In genomic region chr5:846602-847091, GRCh38 we compare ENCODE assay signal across 8 cellular contexts. TPM values are rescaled to one million over a fixed set of nuclear protein-coding genes. Genes with fewer than 3 reads are reported as not detected.
DNase-seq lines count a peak whose midpoint lies in the region; ATAC-seq and TF ChIP-seq lines count a peak whose summit lies in the region.
"Not testable (repeated sequence)": the region's sequence is repeated elsewhere in the genome, so short reads cannot be mapped to it uniquely, and the experiment has no call there.

No MANE protein-coding gene starts in this region.

- TF ChIP-seq CTCF in GM10248 (IDR thresholded peaks at IDR 0.05; ENCODE audit: control extremely low read depth, extremely low read depth, low read depth, missing control alignments); GM23338 (conservative IDR thresholded peaks at IDR 0.05; ENCODE audit: low read depth in 2 of 2); psoas muscle (IDR thresholded peaks at IDR 0.05); tibial artery (IDR thresholded peaks at IDR 0.05): not testable (repeated sequence)

- H3K36me3 ChIP-seq in GM23338 (ENCODE audit: insufficient read depth); effector memory CD4-positive, alpha-beta T cell (ENCODE audit: control insufficient read depth, insufficient read depth, low read length); psoas muscle (ENCODE audit: insufficient read depth in 1 of 2, low read depth in 1 of 2); tibial artery: not testable (repeated sequence)

- H3K4me3 ChIP-seq in GM23338; effector memory CD4-positive, alpha-beta T cell (ENCODE audit: insufficient read depth, low read depth, low read length, poor library complexity, severe bottlenecking); psoas muscle; tibial artery: not testable (repeated sequence)

- not testable (repeated sequence) for H3K4me2 ChIP-seq in GM23338

- H3K9me3 Mint-ChIP-seq in GM23338; activated CD4-positive, alpha-beta T cell treated with anti-CD3 and anti-CD28 coated beads for 36 hours (ENCODE audit: low read depth); activated T-helper 1 cell treated with anti-CD3 and anti-CD28 coated beads, Interleukin-12 subunit alpha, Interleukin-12 subunit beta, Interleukin-2, Interleukin-4 antibody, amounts not matched to agents 30 ng/mL and 10 ng/mL and 1 ng/mL, durations not matched to agents 14 hours and 24 hours and 36 hours: not testable (repeated sequence)

- DNase-seq in GM10248 (ENCODE audit: extremely low spot score) (peak; percentile 56), left colon (peak; percentile 2 to 29), psoas muscle (peak; percentile 10 to 35), tibial artery (peak; percentile 5 to 44)
- not testable (repeated sequence) for DNase-seq in GM23338 (ENCODE audit: low spot score)
- peak; percentile 81 for DNase-seq in activated CD4-positive, alpha-beta T cell treated with anti-CD3 and anti-CD28 coated beads for 36 hours
- DNase-seq in activated T-helper 1 cell treated with anti-CD3 and anti-CD28 coated beads, Interleukin-12 subunit alpha, Interleukin-12 subunit beta, Interleukin-2, Interleukin-4 antibody, amounts not matched to agents 30 ng/mL and 10 ng/mL and 1 ng/mL, durations not matched to agents 14 hours and 24 hours and 36 hours (ENCODE audit: low spot score), result peak; percentile 13
- DNase-seq in effector memory CD4-positive, alpha-beta T cell, result peak in 2 of 3 donors; percentile 23 to 27

- not testable (repeated sequence) for H4K20me1 ChIP-seq in GM23338 (replicated peaks; ENCODE audit: insufficient read depth)

- WGBS in psoas muscle, 3 donors, result 85 to 90% (median 87%) methylated on average over 18 of the region's 18 CpGs

- intact Hi-C loops in activated CD4-positive, alpha-beta T cell treated with anti-CD3 and anti-CD28 coated beads for 36 hours (cut with DNase I, micrococcal nuclease), result loop anchor here (2.0 to 5.0 kb wide), 2 partner anchors 89 to 92 kb away; no protein-coding TSS in a partner anchor
- intact Hi-C loops in activated T-helper 1 cell treated with anti-CD3 and anti-CD28 coated beads, Interleukin-12 subunit alpha, Interleukin-12 subunit beta, Interleukin-2, Interleukin-4 antibody, amounts not matched to agents 30 ng/mL and 10 ng/mL and 1 ng/mL, durations not matched to agents 14 hours and 24 hours and 36 hours (cut with micrococcal nuclease), result loop anchor here (5.0 kb wide), 1 partner anchor 89 kb away; no protein-coding TSS in a partner anchor
- intact Hi-C loops in left colon (cut with DNase I, micrococcal nuclease); tibial artery (cut with DNase I; ENCODE audit: low total_unique reads): not testable (repeated sequence)
- intact Hi-C loops in psoas muscle (cut with DNase I), result loop anchor here (2.0 to 10.0 kb wide), 2 partner anchors 82 to 88 kb away; no protein-coding TSS in a partner anchor

- H3K27me3 Mint-ChIP-seq in GM23338 (ENCODE audit: insufficient read depth, low read depth, poor library complexity); activated CD4-positive, alpha-beta T cell treated with anti-CD3 and anti-CD28 coated beads for 36 hours; activated T-helper 1 cell treated with anti-CD3 and anti-CD28 coated beads, Interleukin-12 subunit alpha, Interleukin-12 subunit beta, Interleukin-2, Interleukin-4 antibody, amounts not matched to agents 30 ng/mL and 10 ng/mL and 1 ng/mL, durations not matched to agents 14 hours and 24 hours and 36 hours (ENCODE audit: insufficient read depth): not testable (repeated sequence)

- H3K4me3 Mint-ChIP-seq in GM23338; activated CD4-positive, alpha-beta T cell treated with anti-CD3 and anti-CD28 coated beads for 36 hours; activated T-helper 1 cell treated with anti-CD3 and anti-CD28 coated beads, Interleukin-12 subunit alpha, Interleukin-12 subunit beta, Interleukin-2, Interleukin-4 antibody, amounts not matched to agents 30 ng/mL and 10 ng/mL and 1 ng/mL, durations not matched to agents 14 hours and 24 hours and 36 hours: not testable (repeated sequence)

- H3F3A ChIP-seq in GM23338 (replicated peaks; ENCODE audit: low read depth), result not testable (repeated sequence)

- H3K79me2 ChIP-seq in GM23338 (replicated peaks; ENCODE audit: insufficient read depth), result not testable (repeated sequence)

- H3K9me3 ChIP-seq in effector memory CD4-positive, alpha-beta T cell (ENCODE audit: control insufficient read depth, low read length); psoas muscle; tibial artery: not testable (repeated sequence)

- H3K9me2 ChIP-seq in GM23338 (ENCODE audit: insufficient read depth), result not testable (repeated sequence)

- H3K4me1 Mint-ChIP-seq in GM23338; activated CD4-positive, alpha-beta T cell treated with anti-CD3 and anti-CD28 coated beads for 36 hours; activated T-helper 1 cell treated with anti-CD3 and anti-CD28 coated beads, Interleukin-12 subunit alpha, Interleukin-12 subunit beta, Interleukin-2, Interleukin-4 antibody, amounts not matched to agents 30 ng/mL and 10 ng/mL and 1 ng/mL, durations not matched to agents 14 hours and 24 hours and 36 hours (ENCODE audit: low read depth): not testable (repeated sequence)

- H3K27me3 ChIP-seq in GM23338 (ENCODE audit: insufficient read depth); effector memory CD4-positive, alpha-beta T cell (replicated peaks; ENCODE audit: control insufficient read depth, insufficient read depth, low read length, poor library complexity, severe bottlenecking): not testable (repeated sequence)
- peaks cover 0 to 24% (median 7%) of the 10 kb centered on the region in 3 donors for H3K27me3 ChIP-seq in psoas muscle (ENCODE audit: insufficient read depth in 3 of 3, low read length in 2 of 3)
- H3K27me3 ChIP-seq in tibial artery, result peaks cover 0 to 18% of the 10 kb centered on the region in 2 donors

- POLR2A ChIA-PET in GM10248 (lab: Yijun Ruan, JAX); activated CD4-positive, alpha-beta T cell treated with anti-CD3 and anti-CD28 coated beads for 36 hours (lab: Charles Lee): not testable (repeated sequence)

- H3K27ac Mint-ChIP-seq in GM23338, result peak overlapping the region; percentile 1; the same call in 1 of the 2 replicates
- not testable (repeated sequence) for H3K27ac Mint-ChIP-seq in activated CD4-positive, alpha-beta T cell treated with anti-CD3 and anti-CD28 coated beads for 36 hours; activated T-helper 1 cell treated with anti-CD3 and anti-CD28 coated beads, Interleukin-12 subunit alpha, Interleukin-12 subunit beta, Interleukin-2, Interleukin-4 antibody, amounts not matched to agents 30 ng/mL and 10 ng/mL and 1 ng/mL, durations not matched to agents 14 hours and 24 hours and 36 hours

- CTCF ChIA-PET in GM10248 (lab: Yijun Ruan, JAX); activated CD4-positive, alpha-beta T cell treated with anti-CD3 and anti-CD28 coated beads for 36 hours (lab: Charles Lee): not testable (repeated sequence)

- not testable (repeated sequence) for H2AFZ ChIP-seq in GM23338

- ATAC-seq in GM23338, left colon, psoas muscle: not testable (repeated sequence)
- peak; percentile 72 for ATAC-seq in activated CD4-positive, alpha-beta T cell treated with anti-CD3 and anti-CD28 coated beads for 36 hours

- peaks cover 13% of the 10 kb centered on the region for H3K36me3 Mint-ChIP-seq in GM23338 (ENCODE audit: low read depth)
- not testable (repeated sequence) for H3K36me3 Mint-ChIP-seq in activated CD4-positive, alpha-beta T cell treated with anti-CD3 and anti-CD28 coated beads for 36 hours (ENCODE audit: low read depth); activated T-helper 1 cell treated with anti-CD3 and anti-CD28 coated beads, Interleukin-12 subunit alpha, Interleukin-12 subunit beta, Interleukin-2, Interleukin-4 antibody, amounts not matched to agents 30 ng/mL and 10 ng/mL and 1 ng/mL, durations not matched to agents 14 hours and 24 hours and 36 hours (ENCODE audit: low read depth)

- not testable (repeated sequence) for H3K4me1 ChIP-seq in GM23338 (ENCODE audit: insufficient read depth); effector memory CD4-positive, alpha-beta T cell (ENCODE audit: control insufficient read depth, insufficient read depth, low read length, poor library complexity, severe bottlenecking); psoas muscle; tibial artery

- H3K27ac ChIP-seq in GM23338 (ENCODE audit: low read depth); effector memory CD4-positive, alpha-beta T cell (ENCODE audit: insufficient read depth, low read length, poor library complexity, severe bottlenecking); psoas muscle; tibial artery: not testable (repeated sequence)

RNA-seq across cellular contexts. Expression of gene ZDHHC11, which starts 4.1 kb away (rescaled TPM):
- 21.8 and 29.1 TPM in 2 replicates for total RNA-seq in GM23338 (2014; rRNA removed; shearing (Covaris generic))
- polyA plus RNA-seq in GM23338 (2016; fragmentation: Nextera tagmentation; extraction: Ambion mirVana) (5.1 and 8.0 TPM in 2 replicates), psoas muscle (1 to 10 TPM in 1 of 3 donors, under 1 TPM in 2; 0.44 to 6.7 (median 0.51) TPM)
- 1 to 10 TPM; 6.4 to 8.5 TPM for total RNA-seq in activated CD4-positive, alpha-beta T cell treated with anti-CD3 and anti-CD28 coated beads for 36 hours
- total RNA-seq in activated T-helper 1 cell treated with anti-CD3 and anti-CD28 coated beads, Interleukin-12 subunit alpha, Interleukin-12 subunit beta, Interleukin-2, Interleukin-4 antibody, amounts not matched to agents 30 ng/mL and 10 ng/mL and 1 ng/mL, durations not matched to agents 14 hours and 24 hours and 36 hours, result 14.4 and 17.2 TPM in 2 replicates
- total RNA-seq in left colon (10 to 100 TPM in 1 of 2 donors, 1 to 10 TPM in 1; 2.7 to 27.8 TPM), psoas muscle (1 to 10 TPM; 1.6 to 9.4 (median 2.8) TPM)

RNA-seq across cellular contexts. Expression of gene BRD9, which starts 46.0 kb away (rescaled TPM):
- 41.6 and 54.7 TPM in 2 replicates for total RNA-seq in GM23338 (2014; rRNA removed; shearing (Covaris generic))
- polyA plus RNA-seq in GM23338 (2016; fragmentation: Nextera tagmentation; extraction: Ambion mirVana) (29.8 and 32.9 TPM in 2 replicates), psoas muscle (10 to 100 TPM; 18.7 to 26.6 (median 24.8) TPM)
- total RNA-seq in activated CD4-positive, alpha-beta T cell treated with anti-CD3 and anti-CD28 coated beads for 36 hours, result 10 to 100 TPM; 46.7 to 49.7 TPM
- total RNA-seq in activated T-helper 1 cell treated with anti-CD3 and anti-CD28 coated beads, Interleukin-12 subunit alpha, Interleukin-12 subunit beta, Interleukin-2, Interleukin-4 antibody, amounts not matched to agents 30 ng/mL and 10 ng/mL and 1 ng/mL, durations not matched to agents 14 hours and 24 hours and 36 hours, result 77.8 and 81.6 TPM in 2 replicates
- total RNA-seq in left colon (10 to 100 TPM; 27.6 to 42.9 TPM), psoas muscle (10 to 100 TPM; 21.3 to 28.0 (median 22.3) TPM)

RNA-seq across cellular contexts. Expression of gene TRIP13, which starts 46.0 kb away (rescaled TPM):
- 44.4 and 44.8 TPM in 2 replicates for total RNA-seq in GM23338 (2014; rRNA removed; shearing (Covaris generic))
- polyA plus RNA-seq in GM23338 (2016; fragmentation: Nextera tagmentation; extraction: Ambion mirVana) (42.2 and 42.5 TPM in 2 replicates), psoas muscle (1 to 10 TPM in 1 of 3 donors, under 1 TPM in 2; 0.44 to 2.9 (median 0.83) TPM)
- total RNA-seq in activated CD4-positive, alpha-beta T cell treated with anti-CD3 and anti-CD28 coated beads for 36 hours, result 10 to 100 TPM; 34.4 to 34.7 TPM
- 37.2 and 38.4 TPM in 2 replicates for total RNA-seq in activated T-helper 1 cell treated with anti-CD3 and anti-CD28 coated beads, Interleukin-12 subunit alpha, Interleukin-12 subunit beta, Interleukin-2, Interleukin-4 antibody, amounts not matched to agents 30 ng/mL and 10 ng/mL and 1 ng/mL, durations not matched to agents 14 hours and 24 hours and 36 hours
- total RNA-seq in left colon (1 to 10 TPM; 2.1 to 4.3 TPM), psoas muscle (under 1 TPM; 0.39 to 0.89 (median 0.76) TPM)
